ENCODE assay signal across 10 cellular contexts in the genomic region with DNA sequence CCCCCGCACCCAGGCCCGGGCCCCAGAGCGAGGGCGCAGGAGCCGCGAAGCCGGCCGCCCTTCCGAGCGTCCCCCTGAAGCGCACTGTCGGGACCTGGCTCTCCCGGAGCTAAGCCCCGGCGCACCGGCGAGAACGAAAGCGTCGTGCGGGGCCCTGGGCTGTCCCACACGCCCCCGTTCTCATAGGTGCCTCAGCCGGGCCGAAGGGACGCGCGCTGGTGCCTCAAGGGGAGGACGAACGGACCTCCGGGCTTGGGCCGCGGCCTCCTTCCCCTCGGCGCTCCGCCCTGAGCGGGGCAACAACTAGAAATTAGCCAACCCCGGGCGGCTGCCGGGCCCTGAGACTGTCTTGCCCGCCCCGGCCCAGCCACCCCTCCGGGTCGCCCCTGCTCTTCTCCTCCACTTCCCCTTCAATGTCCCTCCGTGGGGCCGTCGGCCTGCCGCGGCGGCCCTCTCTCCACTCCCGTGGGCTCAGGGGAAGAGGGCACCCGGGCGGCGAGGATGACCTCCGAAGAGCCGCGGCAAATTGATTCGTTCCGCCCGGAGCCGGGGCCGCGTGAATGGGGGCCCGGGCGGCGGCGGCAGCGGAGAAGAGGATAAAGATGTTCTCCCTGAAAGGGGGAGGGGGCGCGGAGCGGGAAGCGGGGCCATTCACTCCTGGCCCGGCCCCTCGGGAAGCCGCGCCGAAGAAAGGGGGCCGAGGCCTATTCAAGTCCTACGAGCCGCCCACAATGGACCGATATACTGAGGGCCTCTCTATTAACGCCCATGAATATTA. TPM values are rescaled to one million over a fixed set of nuclear protein-coding genes. Genes with fewer than 3 reads are reported as not detected.
DNase-seq lines count a peak whose midpoint lies in the region; ATAC-seq, FAIRE-seq and TF ChIP-seq lines count a peak whose summit lies in the region.
"Had no signal": no experiment of that assay in that cellular context is flagged by ENCODE, and none has a peak within 500 bp of the region (broad histone marks: within the 10 kb centered on the region; RNA-seq: fewer than 3 reads in every experiment).

No MANE protein-coding gene starts in this region.

- H3K4me1 ChIP-seq in H1 (replicated peaks in 1 of 4; ENCODE audit: control insufficient read depth in 3 of 4, insufficient read depth in 4 of 4, low read length in 3 of 4), result peaks cover 4 to 34% (median 19%) of the 10 kb centered on the region in 4 experiments

- TF ChIP-seq CTCF in H1 (IDR thresholded peaks at IDR 0.05; ENCODE audit: control extremely low read depth in 1 of 3, insufficient read depth in 1 of 3, low read depth in 1 of 3, low read length in 3 of 3), result no peak

- no peaks in the 10 kb centered on the region for H3K36me3 Mint-ChIP-seq in naive B cell

- H3K23ac ChIP-seq in H1 (ENCODE audit: insufficient read length), result no peak overlapping the region

- H3K14ac ChIP-seq in H1 (ENCODE audit: insufficient read length), result no peak overlapping the region

- ATAC-seq in stimulated activated naive CD8-positive, alpha-beta T cell treated with anti-CD3 and anti-CD28 coated beads, Interleukin-15, amount 100 ng/mL, for 72 hours, result peak; percentile 15
- no peak for ATAC-seq in stimulated activated naive CD8-positive, alpha-beta T cell treated with anti-CD3 and anti-CD28 coated beads, Interleukin-15, Interleukin-2, amounts not matched to agents 100 U/mL and 50 U/mL, for 24 hours
- ATAC-seq in naive B cell (ENCODE audit: low read depth in 2 of 2) (peak; percentile 27 to 32), GM18520 (IDR thresholded peaks at IDR 0.05; ENCODE audit: unreplicated experiment) (no peak)
- ATAC-seq: esophagus mucosa had no signal

- no peak for DNase-seq in stimulated activated naive CD8-positive, alpha-beta T cell treated with anti-CD3 and anti-CD28 coated beads, Interleukin-15, amount 100 ng/mL, for 72 hours
- no peak for DNase-seq in stimulated activated naive CD8-positive, alpha-beta T cell treated with anti-CD3 and anti-CD28 coated beads, Interleukin-15, Interleukin-2, amounts not matched to agents 100 U/mL and 50 U/mL, for 24 hours
- DNase-seq in H1 (ENCODE audit: low read depth in 1 of 2, low spot score in 2 of 2) (peak in 1 of 2 experiments; percentile 75), naive B cell (no peak), NOMO-1 treated with dmso at 0.1 percent for 144 hours (lab: John Stamatoyannopoulos, UW; ENCODE audit: unreplicated experiment) (no peak), H4 (ENCODE audit: low spot score) (no peak), SHP77 (lab: John Stamatoyannopoulos, UW) (no peak)

- peak overlapping the region; percentile 44 to 63 for H3K4me3 Mint-ChIP-seq in stimulated activated naive CD8-positive, alpha-beta T cell treated with anti-CD3 and anti-CD28 coated beads, Interleukin-15, amount 100 ng/mL, for 72 hours
- H3K4me3 Mint-ChIP-seq in naive B cell, result peak overlapping the region in 7 of 8 donors; percentile 41 to 78 (median 44)

- no peak overlapping the region for H3K27ac ChIP-seq in H1 (ENCODE audit: low read depth, low read length)

- no peak overlapping the region for H4K91ac ChIP-seq in H1 (replicated peaks; ENCODE audit: insufficient read length, low read length)

- H3K79me1 ChIP-seq in H1 (ENCODE audit: low read depth, low read length), result no peaks in the 10 kb centered on the region

- H4K8ac ChIP-seq in H1 (ENCODE audit: extremely low read depth, insufficient read depth, low read length), result peak overlapping the region; percentile 48

- TF ChIP-seq EP300 in H1 (IDR thresholded peaks at IDR 0.05; ENCODE audit: borderline replicate concordance in 1 of 2, low read depth in 2 of 2, low read length in 2 of 2), result no peak

- H2BK5ac ChIP-seq in H1 (ENCODE audit: low read depth, low read length), result no peak overlapping the region

- FAIRE-seq in H1 (lab: Jason Lieb, UNC), result no peak

- peaks cover 7 to 14% of the 10 kb centered on the region in 2 experiments for H4K20me1 ChIP-seq in H1 (replicated peaks in 1 of 2; ENCODE audit: control insufficient read depth in 1 of 2, insufficient read depth in 2 of 2, low read length in 2 of 2)

- peaks cover 6 to 8% of the 10 kb centered on the region in 2 experiments; a peak in 3 of 4 replicates for H3K9me3 ChIP-seq in H1 (ENCODE audit: insufficient read depth in 2 of 2, low read depth in 1 of 2, low read length in 1 of 2)

- H3K79me2 ChIP-seq in H1 (ENCODE audit: control insufficient read depth in 1 of 2, insufficient read depth in 2 of 2, low read length in 2 of 2), result no peaks in the 10 kb centered on the region

- H3K56ac ChIP-seq in H1 (replicated peaks; ENCODE audit: insufficient read length, low read depth, low read length), result no peak overlapping the region

- no peaks in the 10 kb centered on the region for H3K9me3 Mint-ChIP-seq in stimulated activated naive CD8-positive, alpha-beta T cell treated with anti-CD3 and anti-CD28 coated beads, Interleukin-15, amount 100 ng/mL, for 72 hours
- H3K9me3 Mint-ChIP-seq in naive B cell, result peaks cover 0 to 4% (median 0%) of the 10 kb centered on the region in 7 donors

- no peak overlapping the region for H2AFZ ChIP-seq in H1 (ENCODE audit: low read length)

- H3K4ac ChIP-seq in H1 (replicated peaks; ENCODE audit: insufficient read length, low read depth, low read length), result no peak overlapping the region

- H2BK20ac ChIP-seq in H1 (ENCODE audit: low read length), result no peak overlapping the region

- H3K4me3 ChIP-seq in H1 (ENCODE audit: extremely low read depth in 1 of 4, insufficient read depth in 2 of 4, low read depth in 3 of 4, low read length in 4 of 4), result peak overlapping the region; percentile 25 to 62 (median 34)

- CTCF ChIA-PET in H1 (lab: Charles Lee; ENCODE audit: partially characterized antibody), result interaction anchor here (1.3 to 2.7 kb wide), 3 partner anchors 22 to 195 kb away, joined by 3 to 13 read pairs (median 4); no protein-coding TSS in a partner anchor

- peaks cover 55% of the 10 kb centered on the region for H3K4me1 Mint-ChIP-seq in stimulated activated naive CD8-positive, alpha-beta T cell treated with anti-CD3 and anti-CD28 coated beads, Interleukin-15, amount 100 ng/mL, for 72 hours
- peaks cover 28 to 51% (median 39%) of the 10 kb centered on the region in 3 donors for H3K4me1 Mint-ChIP-seq in naive B cell

- POLR2A ChIA-PET in H1 (lab: Charles Lee; ENCODE audit: partially characterized antibody), result no interaction called here

- H3K36me3 ChIP-seq in H1 (ENCODE audit: control insufficient read depth in 2 of 4, insufficient read depth in 4 of 4, low read length in 3 of 4), result peaks cover 0 to 6% (median 0%) of the 10 kb centered on the region in 4 experiments; a peak in 1 of 8 replicates

- no peak overlapping the region for H3K27ac Mint-ChIP-seq in stimulated activated naive CD8-positive, alpha-beta T cell treated with anti-CD3 and anti-CD28 coated beads, Interleukin-15, amount 100 ng/mL, for 72 hours
- peak overlapping the region in 1 of 6 donors; percentile 81 for H3K27ac Mint-ChIP-seq in naive B cell

- H2BK120ac ChIP-seq in H1 (replicated peaks; ENCODE audit: low read depth, low read length), result no peak overlapping the region

- H2BK12ac ChIP-seq in H1 (ENCODE audit: low read depth, low read length), result no peak overlapping the region

- peaks cover 80 to 100% (median 96%) of the 10 kb centered on the region in 4 experiments for H3K27me3 ChIP-seq in H1 (replicated peaks in 1 of 4; ENCODE audit: control insufficient read depth in 3 of 4, extremely low read depth in 1 of 4, insufficient read depth in 3 of 4, low read length in 3 of 4)

- H3K4me2 ChIP-seq in H1 (ENCODE audit: insufficient read depth in 1 of 2, low read depth in 2 of 2, low read length in 2 of 2), result peak overlapping the region; percentile 62 to 74

- no peak overlapping the region for H4K5ac ChIP-seq in H1 (ENCODE audit: insufficient read length, low read depth, low read length)

- peaks cover 100% of the 10 kb centered on the region for H3K27me3 Mint-ChIP-seq in stimulated activated naive CD8-positive, alpha-beta T cell treated with anti-CD3 and anti-CD28 coated beads, Interleukin-15, amount 100 ng/mL, for 72 hours
- peaks cover 45 to 85% (median 80%) of the 10 kb centered on the region in 3 donors for H3K27me3 Mint-ChIP-seq in naive B cell

- H3K23me2 ChIP-seq in H1 (ENCODE audit: low read depth, low read length), result peaks cover 12% of the 10 kb centered on the region; the same call in 1 of the 2 replicates

- no peak for TF ChIP-seq RAD21 in H1 (IDR thresholded peaks at IDR 0.05 in 1 of 2, conservative IDR thresholded peaks at IDR 0.05 in 1 of 2; ENCODE audit: low read depth in 2 of 2, low read length in 2 of 2)

- no peak for TF ChIP-seq POLR2A in H1 (IDR thresholded peaks at IDR 0.05; ENCODE audit: control extremely low read depth in 1 of 2, low read depth in 2 of 2, low read length in 2 of 2)

- H2AK5ac ChIP-seq in H1 (ENCODE audit: low read depth, low read length), result no peak overlapping the region

- H3K9ac ChIP-seq in H1 (replicated peaks in 1 of 4; ENCODE audit: extremely low read depth in 1 of 4, low read depth in 3 of 4, low read length in 3 of 4), result no peak overlapping the region

- H2BK15ac ChIP-seq in H1 (ENCODE audit: low read length), result no peak overlapping the region

- 2% methylated on average over 31 of the region's 82 CpGs; no CpG with 5 or more reads in 1 of the 2 experiments for WGBS in H1 (ENCODE audit: extremely low coverage in 1 of 2, insufficient coverage in 1 of 2, insufficient read length in 1 of 2, insufficient replicate concordance in 2 of 2, low coverage in 1 of 2, low lambda C conversion rate in 2 of 2, missing lambda C conversion rate in 1 of 2), 2 experiments

- H3K18ac ChIP-seq in H1 (ENCODE audit: extremely low read depth, low read length), result no peak overlapping the region; the same call in 1 of the 2 replicates

RNA-seq across cellular contexts. Expression of a gene that starts 3.5 kb away (rescaled TPM):
- 0.13 and 0.22 TPM in 2 replicates for total RNA-seq in H1 (2021; fragmentation: NEBNext Ultra II Directional; extraction: Animal tissue kit (Norgen Biotek cat#: 25700))
- polyA plus RNA-seq in H1 (2011; rRNA removed) (0.14 and 0.20 TPM in 2 replicates), naive B cell (ENCODE audit: low read depth in 6 of 6) (not detected)
- 0.08 TPM for polyA plus RNA-seq in H1 (2011; cell fraction: cytosol; rRNA removed)
- polyA plus RNA-seq in H1 (2011; cell fraction: nucleus; rRNA removed), result 0.26 TPM
- polyA plus RNA-seq in H1 (2012, experiment 1 of 2), result 0.11 to 0.19 TPM (median 0.13 TPM) in 3 of 4 replicates, not detected in the other
- 0.14 TPM for polyA plus RNA-seq in H1 (2012, experiment 2 of 2)
- polyA plus RNA-seq in H1 (2013, experiment 1 of 2), result 0.02 TPM
- 0.06 TPM for polyA plus RNA-seq in H1 (2013, experiment 2 of 2)
- polyA minus RNA-seq in H1 (2011; rRNA and poly(A)+ RNA removed), result 0.07 TPM in 1 of 2 replicates, not detected in the other
- polyA minus RNA-seq in H1 (2011; cell fraction: cytosol; rRNA and poly(A)+ RNA removed), result not detected
- not detected for polyA minus RNA-seq in H1 (2011; cell fraction: nucleus; rRNA and poly(A)+ RNA removed)
- total RNA-seq in H4 (2014; rRNA removed; shearing (Covaris generic)), result not detected in 2 replicates
- total RNA-seq: esophagus mucosa, subcutaneous adipose tissue had no signal

RNA-seq across cellular contexts. Expression of a gene that starts 32.7 kb away (rescaled TPM):
- total RNA-seq in H1 (2021; fragmentation: NEBNext Ultra II Directional; extraction: Animal tissue kit (Norgen Biotek cat#: 25700)), result 84.3 and 93.6 TPM in 2 replicates
- 39.3 and 47.8 TPM in 2 replicates for polyA plus RNA-seq in H1 (2011; rRNA removed)
- 67.9 TPM for polyA plus RNA-seq in H1 (2011; cell fraction: cytosol; rRNA removed)
- 45.9 TPM for polyA plus RNA-seq in H1 (2011; cell fraction: nucleus; rRNA removed)
- polyA plus RNA-seq in H1 (2012, experiment 1 of 2), result 65.5 to 78.6 TPM (median 69.6 TPM) in 4 replicates
- 24.0 TPM for polyA plus RNA-seq in H1 (2012, experiment 2 of 2)
- 34.7 TPM for polyA plus RNA-seq in H1 (2013, experiment 1 of 2)
- 33.1 TPM for polyA plus RNA-seq in H1 (2013, experiment 2 of 2)
- 96.3 and 109 TPM in 2 replicates for polyA minus RNA-seq in H1 (2011; rRNA and poly(A)+ RNA removed)
- 41.5 TPM for polyA minus RNA-seq in H1 (2011; cell fraction: cytosol; rRNA and poly(A)+ RNA removed)
- 62.0 TPM for polyA minus RNA-seq in H1 (2011; cell fraction: nucleus; rRNA and poly(A)+ RNA removed)
- 10 to 100 TPM; 24.1 to 41.1 (median 26.9) TPM for polyA plus RNA-seq in naive B cell (ENCODE audit: low read depth in 6 of 6)
- 51.5 and 63.6 TPM in 2 replicates for total RNA-seq in H4 (2014; rRNA removed; shearing (Covaris generic))

Comparison
In these comparisons a context has a peak if more than half of its experiments do, and no peak if none do; other contexts are left out.
1. ATAC-seq: peak in stimulated activated naive CD8-positive, alpha-beta T cell treated with anti-CD3 and anti-CD28 coated beads, Interleukin-15, amount 100 ng/mL, for 72 hours (single experiment) and naive B cell (2 of 2); none in stimulated activated naive CD8-positive, alpha-beta T cell treated with anti-CD3 and anti-CD28 coated beads, Interleukin-15, Interleukin-2, amounts not matched to agents 100 U/mL and 50 U/mL, for 24 hours (single experiment) and GM18520 (single experiment).